Comparison of ENCODE assay signal across 1 cellular context in genomic region chr1:8343464-8344001, GRCh38.
TF ChIP-seq lines count a peak whose summit lies in the region.

No MANE protein-coding gene starts in this region.

TF ChIP-seq in HepG2, 621 proteins besides CTCF, POLR2A, EP300 and RAD21 (continued from another document and continues in another):
- TF ChIP-seq DMTF1 (CRISPR knock-in tag; IDR thresholded peaks at IDR 0.05) (no peak), ZNF17 (CRISPR knock-in tag; IDR thresholded peaks at IDR 0.05) (no peak), RBFOX2 (IDR thresholded peaks at IDR 0.05; ENCODE audit: low read depth, low read length) (0 out of 2 replicates have a peak, but pooled peaks have one; percentile 27), BORCS8-MEF2B (CRISPR knock-in tag; IDR thresholded peaks at IDR 0.05) (peak; percentile 42; the same call in 1 of the 2 replicates), RARA (CRISPR knock-in tag; IDR thresholded peaks at IDR 0.05) (0 out of 2 replicates have a peak, but pooled peaks have one; percentile 5), ZNF883 (CRISPR knock-in tag; IDR thresholded peaks at IDR 0.05; ENCODE audit: not compliant biosample characterization) (peak; percentile 28), MED1 (CRISPR knock-in tag; IDR thresholded peaks at IDR 0.05) (0 out of 2 replicates have a peak, but pooled peaks have one; percentile 38), PPARG (CRISPR knock-in tag; conservative IDR thresholded peaks at IDR 0.05) (0 out of 2 replicates have a peak, but pooled peaks have one; percentile 24), KAT7 (CRISPR knock-in tag; IDR thresholded peaks at IDR 0.05; ENCODE audit: borderline replicate concordance) (0 out of 2 replicates have a peak, but pooled peaks have one; percentile 40), HBP1 (CRISPR knock-in tag; IDR thresholded peaks at IDR 0.05; ENCODE audit: low read depth) (0 out of 2 replicates have a peak, but pooled peaks have one; percentile 40), KAT8 (CRISPR knock-in tag; IDR thresholded peaks at IDR 0.05) (peak; percentile 30; the same call in 1 of the 2 replicates), SAP130 (CRISPR knock-in tag; IDR thresholded peaks at IDR 0.05; ENCODE audit: low read depth) (peak; percentile 65), TGIF2 (CRISPR knock-in tag; IDR thresholded peaks at IDR 0.05) (0 out of 2 replicates have a peak, but pooled peaks have one; percentile 39), ZGPAT (CRISPR knock-in tag; IDR thresholded peaks at IDR 0.05) (peak; percentile 76), ZNF296 (CRISPR knock-in tag; conservative IDR thresholded peaks at IDR 0.05) (peak; percentile 54; the same call in 1 of the 2 replicates), ARID4A (CRISPR knock-in tag; IDR thresholded peaks at IDR 0.05; ENCODE audit: borderline replicate concordance) (peak; percentile 56), HDAC1 (CRISPR knock-in tag; IDR thresholded peaks at IDR 0.05) (peak; percentile 57; the same call in 1 of the 2 replicates), ZMAT3 (CRISPR knock-in tag; conservative IDR thresholded peaks at IDR 0.05) (0 out of 2 replicates have a peak, but pooled peaks have one; percentile 50), MLLT10 (CRISPR knock-in tag; IDR thresholded peaks at IDR 0.05) (no peak), ARID5B (CRISPR knock-in tag; IDR thresholded peaks at IDR 0.05) (peak; percentile 39), MXD4 (CRISPR knock-in tag; IDR thresholded peaks at IDR 0.05) (peak; percentile 36; the same call in 1 of the 2 replicates), HOXA7 (CRISPR knock-in tag; IDR thresholded peaks at IDR 0.05) (no peak), GATAD2A (CRISPR knock-in tag; IDR thresholded peaks at IDR 0.05) (peak; percentile 41; the same call in 1 of the 2 replicates), REXO4 (CRISPR knock-in tag; IDR thresholded peaks at IDR 0.05; ENCODE audit: borderline replicate concordance) (no peak), ZNF687 (CRISPR knock-in tag; IDR thresholded peaks at IDR 0.05) (peak; percentile 95), ZNF468 (CRISPR knock-in tag; IDR thresholded peaks at IDR 0.05) (0 out of 2 replicates have a peak, but pooled peaks have one; percentile 22), CREB1 (IDR thresholded peaks at IDR 0.05) (peak; percentile 24; the same call in 1 of the 2 replicates), CREB1 (CRISPR knock-in tag; IDR thresholded peaks at IDR 0.05) (no peak), SOX6 (IDR thresholded peaks at IDR 0.05) (no peak), SOX6 (CRISPR knock-in tag; IDR thresholded peaks at IDR 0.05) (peak; percentile 45), TEAD3 (CRISPR knock-in tag; optimal IDR thresholded peaks at IDR 0.05; ENCODE audit: borderline replicate concordance) (no peak), THAP11 (CRISPR knock-in tag; IDR thresholded peaks at IDR 0.05) (peak; percentile 33; the same call in 1 of the 2 replicates), ZNF253 (CRISPR knock-in tag; IDR thresholded peaks at IDR 0.05; ENCODE audit: borderline replicate concordance) (0 out of 2 replicates have a peak, but pooled peaks have one; percentile 3), PHF8 (CRISPR knock-in tag; IDR thresholded peaks at IDR 0.05) (peak; percentile 25; the same call in 1 of the 2 replicates), ZBTB38 (CRISPR knock-in tag; IDR thresholded peaks at IDR 0.05) (0 out of 2 replicates have a peak, but pooled peaks have one; percentile 30), ZNF512B (CRISPR knock-in tag; IDR thresholded peaks at IDR 0.05; ENCODE audit: borderline replicate concordance) (0 out of 2 replicates have a peak, but pooled peaks have one; percentile 27), ZNF614 (CRISPR knock-in tag; IDR thresholded peaks at IDR 0.05; ENCODE audit: borderline replicate concordance) (no peak)
